In the genomic region with DNA sequence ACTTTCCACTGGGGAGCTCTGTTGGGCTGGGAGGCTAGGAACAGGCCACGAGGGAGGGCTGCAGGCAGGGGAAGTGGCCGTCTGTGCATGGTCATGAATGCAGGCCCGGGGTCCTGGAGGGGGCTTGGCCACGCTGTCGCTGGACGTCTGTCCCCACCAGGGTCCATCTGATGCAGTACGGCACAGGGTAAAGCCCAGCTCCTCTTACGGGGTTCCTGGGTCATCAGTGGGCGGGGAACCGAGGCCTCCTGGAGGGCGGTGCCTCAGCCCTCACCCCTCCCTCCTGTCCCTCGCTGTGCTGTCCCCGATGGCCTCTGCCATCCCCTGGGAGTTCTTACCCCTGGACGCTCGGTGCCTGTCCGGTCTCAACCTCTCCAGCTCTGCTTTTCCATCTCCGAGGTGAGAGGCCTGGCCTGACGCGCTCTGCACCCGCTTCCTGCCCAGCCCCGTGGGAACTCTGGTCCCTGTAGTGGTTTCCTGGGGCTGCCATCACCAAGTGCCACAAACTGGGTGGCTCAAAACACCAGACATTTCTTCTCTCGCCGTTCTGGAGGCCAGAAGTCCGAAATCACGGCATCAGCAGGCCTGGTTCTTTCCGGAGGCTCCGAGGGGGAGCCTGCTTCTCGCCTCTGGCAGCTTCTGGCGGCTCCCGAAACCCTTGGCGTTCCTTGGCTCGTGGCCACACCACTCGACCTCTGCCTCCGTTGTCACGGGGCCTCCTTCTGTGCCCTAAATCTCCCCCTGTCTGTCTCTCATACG, we compare ENCODE assay signal across 7 cellular contexts.
DNase-seq lines count a peak whose midpoint lies in the region; ATAC-seq, FAIRE-seq and TF ChIP-seq lines count a peak whose summit lies in the region.

No MANE protein-coding gene starts in this region.

- H3K36me3 Mint-ChIP-seq in activated B cell treated with CpG ODN at 0.5 μM for 24 hours (ENCODE audit: low read depth): peaks cover 3% of the 10 kb centered on the region

- ATAC-seq in activated B cell treated with CpG ODN at 0.5 μM for 24 hours (ENCODE audit: low read depth) (peak; percentile 10), HG03342 (IDR thresholded peaks at IDR 0.05; ENCODE audit: unreplicated experiment) (no peak)

- DNase-seq in H4 (ENCODE audit: low spot score): peak; percentile 59
- DNase-seq in activated B cell treated with CpG ODN at 0.5 μM for 24 hours: no peak
- no peak for DNase-seq in right atrium auricular region (ENCODE audit: low spot score)
- DNase-seq in spleen: peak; percentile 85
- DNase-seq in pons (ENCODE audit: low spot score): no peak
- DNase-seq in HTR-8/SVneo (ENCODE audit: insufficient read length, low spot score): no peak

- TF ChIP-seq CTCF in activated B cell treated with CpG ODN at 0.5 μM for 24 hours (IDR thresholded peaks at IDR 0.05): no peak
- TF ChIP-seq CTCF in right atrium auricular region (IDR thresholded peaks at IDR 0.05): no peak
- TF ChIP-seq CTCF in spleen (IDR thresholded peaks at IDR 0.05 in 8 of 11, conservative IDR thresholded peaks at IDR 0.05 in 3 of 11): no peak

- H3K36me3 ChIP-seq in right atrium auricular region: no peaks in the 10 kb centered on the region
- H3K36me3 ChIP-seq in spleen: peaks cover 0 to 10% (median 0%) of the 10 kb centered on the region in 6 donors

- CTCF ChIA-PET in activated B cell treated with CpG ODN at 0.5 μM for 24 hours (lab: Charles Lee): interaction anchor here (0.8 to 1.8 kb wide), 5 partner anchors 43 to 136 kb away, joined by 3 to 8 read pairs (median 4); no protein-coding TSS in a partner anchor

- peaks cover 0 to 67% of the 10 kb centered on the region in 2 donors for H3K4me1 ChIP-seq in right atrium auricular region
- H3K4me1 ChIP-seq in spleen: peaks cover 69 to 100% (median 91%) of the 10 kb centered on the region in 6 donors

- POLR2A ChIA-PET in activated B cell treated with CpG ODN at 0.5 μM for 24 hours (lab: Charles Lee): interaction anchor here (0.6 to 7.3 kb wide), 48 partner anchors 8 to 1567 kb away, joined by 3 to 87 read pairs (median 6); a partner anchor contains a TSS

- peak in 1 of 3 donors; percentile 13 for TF ChIP-seq POLR2A in spleen (IDR thresholded peaks at IDR 0.05)

- H3K27me3 ChIP-seq in right atrium auricular region (no peaks in the 10 kb centered on the region), spleen (replicated peaks in 1 of 7) (no peaks in the 10 kb centered on the region)

- H3K4me3 Mint-ChIP-seq in activated B cell treated with CpG ODN at 0.5 μM for 24 hours: peak overlapping the region; percentile 92

- WGBS in spleen, 5 donors: 36 to 57% (median 38%) methylated on average over 26 to 36 of the region's 36 CpGs

- H3K4me1 Mint-ChIP-seq in activated B cell treated with CpG ODN at 0.5 μM for 24 hours: peaks cover 97% of the 10 kb centered on the region

- H3K27ac Mint-ChIP-seq in activated B cell treated with CpG ODN at 0.5 μM for 24 hours: peak overlapping the region; percentile 96

- H3K9me3 ChIP-seq in right atrium auricular region (no peaks in the 10 kb centered on the region), spleen (no peaks in the 10 kb centered on the region)

- no peak for FAIRE-seq in HTR-8/SVneo (lab: Jason Lieb, UNC)

- H3K4me3 ChIP-seq in right atrium auricular region (no peak overlapping the region), spleen (peak overlapping the region in 7 of 8 donors; percentile 19 to 70 (median 24))

- H3K9me3 Mint-ChIP-seq in activated B cell treated with CpG ODN at 0.5 μM for 24 hours: peaks cover 3% of the 10 kb centered on the region

- peak overlapping the region; percentile 81 to 84 for H3K27ac ChIP-seq in right atrium auricular region
- H3K27ac ChIP-seq in spleen: peak overlapping the region; percentile 73 to 97 (median 89)

- H3K27me3 Mint-ChIP-seq in activated B cell treated with CpG ODN at 0.5 μM for 24 hours: no peaks in the 10 kb centered on the region

- intact Hi-C loops in activated B cell treated with CpG ODN at 0.5 μM for 24 hours (cut with micrococcal nuclease): loop anchor here (1.0 to 10.0 kb wide), 6 partner anchors 19 to 809 kb away; a partner anchor contains a TSS
- intact Hi-C loops in spleen (cut with DNase I; ENCODE audit: low total_unique reads): no loop called here

Comparison
In these comparisons a context has a peak if more than half of its experiments do, and no peak if none do; other contexts are left out.
1. DNase-seq: peak in H4 (single experiment) and spleen (single experiment); none in activated B cell treated with CpG ODN at 0.5 μM for 24 hours (single experiment), right atrium auricular region (single experiment), pons (single experiment) and HTR-8/SVneo (single experiment).
2. H3K4me3 ChIP-seq: peak in spleen (7 of 8); none in right atrium auricular region (0 of 2).